Comparison of ENCODE assay signal across 24 cellular contexts in genomic region chr11:132007184-132007583, GRCh38.
A peak's percentile ranks its signal among the peaks of the same experiment; 100 is the strongest.
DNase-seq lines count a peak whose midpoint lies in the region; ATAC-seq and TF ChIP-seq lines count a peak whose summit lies in the region.
"Had no signal": no experiment of that assay in that cellular context is flagged by ENCODE, and none has a peak within 500 bp of the region (broad histone marks: within the 10 kb centered on the region; RNA-seq: fewer than 3 reads in every experiment).

No MANE protein-coding gene starts in this region.

- H3K36me3 ChIP-seq in BLaER1 (no peaks in the 10 kb centered on the region), lower lobe of right lung (no peaks in the 10 kb centered on the region)
- H3K36me3 ChIP-seq in BLaER1 treated with 17β-estradiol and CSF1 and Interleukin-3, amounts not matched to agents 10 nM and 100 nM: no peaks in the 10 kb centered on the region
- H3K36me3 ChIP-seq: SJCRH30 had no signal

- no peak overlapping the region for H3K4me3 Mint-ChIP-seq in WTC11
- H3K4me3 Mint-ChIP-seq in activated T-helper 1 cell treated with anti-CD3 and anti-CD28 coated beads, Interleukin-12 subunit alpha, Interleukin-12 subunit beta, Interleukin-2, Interleukin-4 antibody, amounts not matched to agents 30 ng/mL and 10 ng/mL and 1 ng/mL, durations not matched to agents 14 hours and 24 hours and 36 hours: no peak overlapping the region
- H3K4me3 Mint-ChIP-seq: HFFc6, IgD-negative memory B cell, T-helper 17 cell had no signal

- H3K27ac Mint-ChIP-seq in WTC11: peak overlapping the region; percentile 23; the same call in 1 of the 2 replicates
- no peak overlapping the region for H3K27ac Mint-ChIP-seq in activated T-helper 1 cell treated with anti-CD3 and anti-CD28 coated beads, Interleukin-12 subunit alpha, Interleukin-12 subunit beta, Interleukin-2, Interleukin-4 antibody, amounts not matched to agents 30 ng/mL and 10 ng/mL and 1 ng/mL, durations not matched to agents 14 hours and 24 hours and 36 hours
- H3K27ac Mint-ChIP-seq: CD14-positive monocyte, HFFc6, IgD-negative memory B cell, T-helper 17 cell had no signal

- H4K20me1 ChIP-seq in BLaER1: no peaks in the 10 kb centered on the region
- no peaks in the 10 kb centered on the region for H4K20me1 ChIP-seq in BLaER1 treated with 17β-estradiol and CSF1 and Interleukin-3, amounts not matched to agents 10 nM and 100 nM

- no peak overlapping the region for H3K4me3 ChIP-seq in BLaER1
- H3K4me3 ChIP-seq in BLaER1 treated with 17β-estradiol and CSF1 and Interleukin-3, amounts not matched to agents 10 nM and 100 nM: no peak overlapping the region
- no peak overlapping the region for H3K4me3 ChIP-seq in lower lobe of right lung
- H3K4me3 ChIP-seq: PC-9, SJCRH30 had no signal

- POLR2A ChIA-PET in WTC11 (lab: Charles Lee): interaction anchor here (0.6 kb wide), 2 partner anchors 55 to 597 kb away, joined by 3 to 4 read pairs; no protein-coding TSS in a partner anchor

- TF ChIP-seq CTCF in WTC11 (IDR thresholded peaks at IDR 0.05) (no peak), lower lobe of right lung (IDR thresholded peaks at IDR 0.05) (no peak)

- no peaks in the 10 kb centered on the region; the same call in 1 of the 2 replicates for H3K27me3 Mint-ChIP-seq in WTC11 (ENCODE audit: low read depth)
- H3K27me3 Mint-ChIP-seq in activated T-helper 1 cell treated with anti-CD3 and anti-CD28 coated beads, Interleukin-12 subunit alpha, Interleukin-12 subunit beta, Interleukin-2, Interleukin-4 antibody, amounts not matched to agents 30 ng/mL and 10 ng/mL and 1 ng/mL, durations not matched to agents 14 hours and 24 hours and 36 hours (ENCODE audit: insufficient read depth): no peaks in the 10 kb centered on the region
- H3K27me3 Mint-ChIP-seq: IgD-negative memory B cell had no signal

- H3K9me3 Mint-ChIP-seq in WTC11: no peaks in the 10 kb centered on the region
- no peaks in the 10 kb centered on the region for H3K9me3 Mint-ChIP-seq in activated T-helper 1 cell treated with anti-CD3 and anti-CD28 coated beads, Interleukin-12 subunit alpha, Interleukin-12 subunit beta, Interleukin-2, Interleukin-4 antibody, amounts not matched to agents 30 ng/mL and 10 ng/mL and 1 ng/mL, durations not matched to agents 14 hours and 24 hours and 36 hours
- H3K9me3 Mint-ChIP-seq: HFFc6 had no signal

- H3K9ac ChIP-seq in BLaER1: no peak overlapping the region
- H3K9ac ChIP-seq in BLaER1 treated with 17β-estradiol and CSF1 and Interleukin-3, amounts not matched to agents 10 nM and 100 nM: no peak overlapping the region
- H3K9ac ChIP-seq: KMS-11 had no signal

- no peaks in the 10 kb centered on the region for H3K36me3 Mint-ChIP-seq in WTC11
- H3K36me3 Mint-ChIP-seq in activated T-helper 1 cell treated with anti-CD3 and anti-CD28 coated beads, Interleukin-12 subunit alpha, Interleukin-12 subunit beta, Interleukin-2, Interleukin-4 antibody, amounts not matched to agents 30 ng/mL and 10 ng/mL and 1 ng/mL, durations not matched to agents 14 hours and 24 hours and 36 hours (ENCODE audit: low read depth): no peaks in the 10 kb centered on the region
- H3K36me3 Mint-ChIP-seq: CD14-positive monocyte, IgD-negative memory B cell had no signal

- H3K4me1 Mint-ChIP-seq in WTC11: peaks cover 55% of the 10 kb centered on the region
- no peaks in the 10 kb centered on the region for H3K4me1 Mint-ChIP-seq in activated T-helper 1 cell treated with anti-CD3 and anti-CD28 coated beads, Interleukin-12 subunit alpha, Interleukin-12 subunit beta, Interleukin-2, Interleukin-4 antibody, amounts not matched to agents 30 ng/mL and 10 ng/mL and 1 ng/mL, durations not matched to agents 14 hours and 24 hours and 36 hours (ENCODE audit: low read depth)
- H3K4me1 Mint-ChIP-seq: IgD-negative memory B cell, T-helper 17 cell had no signal

- intact Hi-C loops in lower lobe of right lung (cut with DNase I): no loop called here
- intact Hi-C loops in activated T-helper 1 cell treated with anti-CD3 and anti-CD28 coated beads, Interleukin-12 subunit alpha, Interleukin-12 subunit beta, Interleukin-2, Interleukin-4 antibody, amounts not matched to agents 30 ng/mL and 10 ng/mL and 1 ng/mL, durations not matched to agents 14 hours and 24 hours and 36 hours (cut with micrococcal nuclease): no loop called here

- H3K9me3 ChIP-seq in BLaER1 (no peaks in the 10 kb centered on the region), lower lobe of right lung (no peaks in the 10 kb centered on the region)
- H3K9me3 ChIP-seq in BLaER1 treated with 17β-estradiol and CSF1 and Interleukin-3, amounts not matched to agents 10 nM and 100 nM (replicated peaks in 1 of 11): peaks cover 0 to 5% (median 0%) of the 10 kb centered on the region in 11 experiments; a peak in 2 of 22 replicates
- H3K9me3 ChIP-seq: SJCRH30 had no signal

- H3K27ac ChIP-seq in BLaER1: no peak overlapping the region
- H3K27ac ChIP-seq in BLaER1 treated with 17β-estradiol and CSF1 and Interleukin-3, amounts not matched to agents 10 nM and 100 nM: no peak overlapping the region
- no peak overlapping the region for H3K27ac ChIP-seq in lower lobe of right lung
- H3K27ac ChIP-seq: KMS-11, PC-9, SJCRH30 had no signal

- peak overlapping the region; percentile 43 for H3K4me2 ChIP-seq in BLaER1
- peak overlapping the region in 7 of 11 experiments; percentile 21 to 65 (median 52); a peak in 10 of 22 replicates for H3K4me2 ChIP-seq in BLaER1 treated with 17β-estradiol and CSF1 and Interleukin-3, amounts not matched to agents 10 nM and 100 nM
- H3K4me2 ChIP-seq: KMS-11, PC-9 had no signal

- H3K4me1 ChIP-seq in BLaER1 (peaks cover 15% of the 10 kb centered on the region), lower lobe of right lung (no peaks in the 10 kb centered on the region)
- H3K4me1 ChIP-seq in BLaER1 treated with 17β-estradiol and CSF1 and Interleukin-3, amounts not matched to agents 10 nM and 100 nM: peaks cover 9 to 24% (median 12%) of the 10 kb centered on the region in 10 experiments
- H3K4me1 ChIP-seq: SJCRH30 had no signal

- CTCF ChIA-PET in WTC11 (lab: Charles Lee): no interaction called here

- H3K27me3 ChIP-seq in BLaER1: no peaks in the 10 kb centered on the region
- H3K27me3 ChIP-seq in BLaER1 treated with 17β-estradiol and CSF1 and Interleukin-3, amounts not matched to agents 10 nM and 100 nM: no peaks in the 10 kb centered on the region
- H3K27me3 ChIP-seq in lower lobe of right lung (ENCODE audit: low read depth): peaks cover 19% of the 10 kb centered on the region
- H3K27me3 ChIP-seq: SJCRH30 had no signal

- ATAC-seq in WTC11 (no peak), lower lobe of right lung (no peak), GM19452 (IDR thresholded peaks at IDR 0.05; ENCODE audit: unreplicated experiment) (no peak)
- ATAC-seq: Right ventricle myocardium inferior, SK-N-SH treated with all-trans-retinoic acid at 6 μM for 48 hours, T-helper 17 cell had no signal

- DNase-seq in NCI-H1092 treated with DMSO at 0.1 percent for 48 hours (lab: John Stamatoyannopoulos, UW): peak; percentile 21
- DNase-seq in WTC11 (ENCODE audit: low spot score): no peak
- no peak for DNase-seq in lower lobe of right lung
- no peak for DNase-seq in activated T-helper 1 cell treated with anti-CD3 and anti-CD28 coated beads, Interleukin-12 subunit alpha, Interleukin-12 subunit beta, Interleukin-2, Interleukin-4 antibody, amounts not matched to agents 30 ng/mL and 10 ng/mL and 1 ng/mL, durations not matched to agents 14 hours and 24 hours and 36 hours (ENCODE audit: low spot score)
- DNase-seq: DMS153; H7; HFFc6; NCI-H1048; NCI-H1694; NCI-H2029 treated with DMSO at 0.1 percent for 48 hours; NCI-H2171; NK-92 treated with Interleukin-12 subunit alpha and Interleukin-12 subunit beta, amount 100 ng/mL, for 24 hours; PC-9; SJCRH30; T-helper 17 cell; T1000 had no signal

TF ChIP-seq in WTC11, 78 proteins besides CTCF, POLR2A, EP300 and RAD21 (continues in another document):
- TF ChIP-seq ERG (CRISPR knock-in tag; IDR thresholded peaks at IDR 0.05) (no peak), GRHL2 (CRISPR knock-in tag; IDR thresholded peaks at IDR 0.05; ENCODE audit: insufficient replicate concordance, severe bottlenecking) (no peak), ARID4B (CRISPR knock-in tag; IDR thresholded peaks at IDR 0.05; ENCODE audit: borderline replicate concordance) (no peak)
